ENCODE assay signal across 8 cellular contexts in genomic region chr16:4415538-4416199, GRCh38. TPM values are rescaled to one million over a fixed set of nuclear protein-coding genes. Genes with fewer than 3 reads are reported as not detected.
A peak's percentile ranks its signal among the peaks of the same experiment; 100 is the strongest.
DNase-seq lines count a peak whose midpoint lies in the region; ATAC-seq and TF ChIP-seq lines count a peak whose summit lies in the region.

No MANE protein-coding gene starts in this region.

- H3K27me3 Mint-ChIP-seq in activated CD8-positive, alpha-beta T cell treated with anti-CD3 and anti-CD28 coated beads for 36 hours = no peaks in the 10 kb centered on the region

- peaks cover 16% of the 10 kb centered on the region for H3K36me3 Mint-ChIP-seq in activated CD8-positive, alpha-beta T cell treated with anti-CD3 and anti-CD28 coated beads for 36 hours (ENCODE audit: low read depth)
- peaks cover 53% of the 10 kb centered on the region for H3K36me3 Mint-ChIP-seq in stimulated activated effector memory CD8-positive, alpha-beta T cell treated with anti-CD3 and anti-CD28 coated beads, Interleukin-12 subunit alpha, Interleukin-12 subunit beta, amount 100 ng/mL, for 72 hours

- H3K4me3 ChIP-seq in MG63 (peak overlapping the region; percentile 73), mesenchymal stem cell (ENCODE audit: insufficient read depth in 1 of 2, low read depth in 1 of 2, low read length in 2 of 2) (peak overlapping the region; percentile 83 to 95)

- peak overlapping the region; percentile 17 to 93 for H3K14ac ChIP-seq in mesenchymal stem cell (ENCODE audit: low read length in 2 of 2)

- peak overlapping the region; percentile 81 to 83 for H3K18ac ChIP-seq in mesenchymal stem cell (ENCODE audit: low read depth in 1 of 2, low read length in 2 of 2)

- peak overlapping the region; percentile 84 for H3K4me3 Mint-ChIP-seq in activated CD8-positive, alpha-beta T cell treated with anti-CD3 and anti-CD28 coated beads for 36 hours
- H3K4me3 Mint-ChIP-seq in stimulated activated effector memory CD8-positive, alpha-beta T cell treated with anti-CD3 and anti-CD28 coated beads, Interleukin-12 subunit alpha, Interleukin-12 subunit beta, amount 100 ng/mL, for 72 hours = peak overlapping the region; percentile 93

- TF ChIP-seq CTCF in activated CD8-positive, alpha-beta T cell treated with anti-CD3 and anti-CD28 coated beads for 36 hours (IDR thresholded peaks at IDR 0.05) = no peak

- peak overlapping the region; percentile 60 for H3K4me2 ChIP-seq in mesenchymal stem cell (ENCODE audit: low read length, poor library complexity, severe bottlenecking)

- POLR2A ChIA-PET in activated CD8-positive, alpha-beta T cell treated with anti-CD3 and anti-CD28 coated beads for 36 hours (lab: Charles Lee) = interaction anchor here (0.8 to 3.6 kb wide), 10 partner anchors 10 to 162 kb away, joined by 3 to 16 read pairs (median 4); partner anchors contain the start of genes DNAJA3 and TFAP4

- no peak overlapping the region for H2BK5ac ChIP-seq in mesenchymal stem cell (ENCODE audit: low read depth, low read length, poor library complexity, severe bottlenecking)

- peak; percentile 17 for ATAC-seq in activated CD8-positive, alpha-beta T cell treated with anti-CD3 and anti-CD28 coated beads for 36 hours
- ATAC-seq in stimulated activated effector memory CD8-positive, alpha-beta T cell treated with anti-CD3 and anti-CD28 coated beads, Interleukin-12 subunit alpha, Interleukin-12 subunit beta, amount 100 ng/mL, for 72 hours = peak; percentile 3
- no peak for ATAC-seq in GM21786 (IDR thresholded peaks at IDR 0.05; ENCODE audit: unreplicated experiment)

- H3K27ac Mint-ChIP-seq in activated CD8-positive, alpha-beta T cell treated with anti-CD3 and anti-CD28 coated beads for 36 hours = peak overlapping the region; percentile 90
- peak overlapping the region; percentile 91 for H3K27ac Mint-ChIP-seq in stimulated activated effector memory CD8-positive, alpha-beta T cell treated with anti-CD3 and anti-CD28 coated beads, Interleukin-12 subunit alpha, Interleukin-12 subunit beta, amount 100 ng/mL, for 72 hours

- H3K9me3 Mint-ChIP-seq in activated CD8-positive, alpha-beta T cell treated with anti-CD3 and anti-CD28 coated beads for 36 hours = no peaks in the 10 kb centered on the region
- no peaks in the 10 kb centered on the region for H3K9me3 Mint-ChIP-seq in stimulated activated effector memory CD8-positive, alpha-beta T cell treated with anti-CD3 and anti-CD28 coated beads, Interleukin-12 subunit alpha, Interleukin-12 subunit beta, amount 100 ng/mL, for 72 hours

- H3K9ac ChIP-seq in mesenchymal stem cell (ENCODE audit: low read length) = peak overlapping the region; percentile 85

- H3K36me3 ChIP-seq in MG63 = peaks cover 3% of the 10 kb centered on the region; the same call in 1 of the 2 replicates
- peaks cover 7 to 20% of the 10 kb centered on the region in 2 experiments for H3K36me3 ChIP-seq in mesenchymal stem cell (ENCODE audit: control insufficient read depth in 1 of 2, insufficient read depth in 2 of 2, low read depth in 1 of 2, low read length in 2 of 2)

- no peak overlapping the region for H3K27ac ChIP-seq in mesenchymal stem cell (ENCODE audit: low read length, poor library complexity, severe bottlenecking)

- CTCF ChIA-PET in activated CD8-positive, alpha-beta T cell treated with anti-CD3 and anti-CD28 coated beads for 36 hours (lab: Charles Lee) = interaction anchor here (0.6 to 9.9 kb wide), 5 partner anchors 13 to 208 kb away, joined by 3 to 87 read pairs (median 4); no protein-coding TSS in a partner anchor

- intact Hi-C loops in activated CD8-positive, alpha-beta T cell treated with anti-CD3 and anti-CD28 coated beads for 36 hours (cut with micrococcal nuclease) = loop anchor here (10.0 kb wide), 1 partner anchor 61 kb away; the partner anchor contains the start of gene PAM16

- peak; percentile 51 for DNase-seq in NK-92 treated with Interleukin-12 subunit alpha and Interleukin-12 subunit beta, amount 100 ng/mL, for 24 hours (lab: John Stamatoyannopoulos, UW)
- no peak for DNase-seq in NK-92 (lab: John Stamatoyannopoulos, UW; ENCODE audit: unreplicated experiment)
- peak; percentile 35 for DNase-seq in MG63
- DNase-seq in activated CD8-positive, alpha-beta T cell treated with anti-CD3 and anti-CD28 coated beads for 36 hours = peak; percentile 75
- DNase-seq in effector CD8-positive, alpha-beta T cell (lab: John Stamatoyannopoulos, UW) = peak; percentile 32
- DNase-seq in mesenchymal stem cell = no peak
- peak; percentile 43 to 85 for DNase-seq in stimulated activated effector memory CD8-positive, alpha-beta T cell treated with anti-CD3 and anti-CD28 coated beads, Interleukin-12 subunit alpha, Interleukin-12 subunit beta, amount 100 ng/mL, for 72 hours (ENCODE audit: low spot score in 2 of 2)

- H2BK12ac ChIP-seq in mesenchymal stem cell (ENCODE audit: low read length in 2 of 2) = peak overlapping the region in 1 of 2 experiments; percentile 43

- H3K4me1 Mint-ChIP-seq in activated CD8-positive, alpha-beta T cell treated with anti-CD3 and anti-CD28 coated beads for 36 hours (ENCODE audit: low read depth) = peaks cover 33% of the 10 kb centered on the region
- peaks cover 42% of the 10 kb centered on the region for H3K4me1 Mint-ChIP-seq in stimulated activated effector memory CD8-positive, alpha-beta T cell treated with anti-CD3 and anti-CD28 coated beads, Interleukin-12 subunit alpha, Interleukin-12 subunit beta, amount 100 ng/mL, for 72 hours

- peak overlapping the region; percentile 89 for H2BK15ac ChIP-seq in mesenchymal stem cell (ENCODE audit: low read depth, poor library complexity, severe bottlenecking)

- H4K8ac ChIP-seq in mesenchymal stem cell (ENCODE audit: low read length) = peak overlapping the region; percentile 55

- H3K23ac ChIP-seq in mesenchymal stem cell (ENCODE audit: low read length in 2 of 2) = no peak overlapping the region

- peak overlapping the region; percentile 52 for H2BK120ac ChIP-seq in mesenchymal stem cell (ENCODE audit: low read depth, low read length)

- H2AK5ac ChIP-seq in mesenchymal stem cell (ENCODE audit: low read length, severe bottlenecking) = no peak overlapping the region

- H3K27me3 ChIP-seq in MG63 (0 out of 2 replicates have a peak, but pooled peaks cover 4% of the 10 kb centered on the region), mesenchymal stem cell (ENCODE audit: control insufficient read depth in 1 of 2, insufficient read depth in 1 of 2, low read length in 2 of 2) (no peaks in the 10 kb centered on the region)

- no peak overlapping the region for H2AFZ ChIP-seq in mesenchymal stem cell (ENCODE audit: low read depth, low read length)

- H3K4me1 ChIP-seq in mesenchymal stem cell (ENCODE audit: control insufficient read depth, insufficient read depth, low read depth, low read length) = peaks cover 13% of the 10 kb centered on the region

- H3K4ac ChIP-seq in mesenchymal stem cell (ENCODE audit: low read depth in 1 of 2, low read length in 2 of 2) = peak overlapping the region; percentile 67 to 81

- WGBS in mesenchymal stem cell = 6% methylated on average over 38 of the region's 44 CpGs

- H3K79me1 ChIP-seq in mesenchymal stem cell (replicated peaks; ENCODE audit: low read length, poor library complexity, severe bottlenecking) = peaks cover 39% of the 10 kb centered on the region

- peak overlapping the region; percentile 82 for H4K91ac ChIP-seq in mesenchymal stem cell (ENCODE audit: low read length)

- no peaks in the 10 kb centered on the region for H3K9me3 ChIP-seq in MG63
- H3K9me3 ChIP-seq in mesenchymal stem cell (ENCODE audit: control insufficient read depth, low read length) = no peaks in the 10 kb centered on the region

RNA-seq across cellular contexts. Expression of gene CORO7, which starts 0.7 kb away (rescaled TPM):
- total RNA-seq in MG63 (2014; rRNA removed; shearing (Covaris generic); ENCODE audit: low replicate concordance) = 7.5 and 9.2 TPM in 2 replicates
- total RNA-seq in activated CD8-positive, alpha-beta T cell treated with anti-CD3 and anti-CD28 coated beads for 36 hours = 10 to 100 TPM; 73.3 to 76.6 TPM
- polyA plus RNA-seq in mesenchymal stem cell (2013, experiment 1 of 2) = 25.5 TPM
- 22.1 TPM for polyA plus RNA-seq in mesenchymal stem cell (2013, experiment 2 of 2)

RNA-seq across cellular contexts. Expression of gene DNAJA3, which starts 10.0 kb away (rescaled TPM):
- total RNA-seq in MG63 (2014; rRNA removed; shearing (Covaris generic); ENCODE audit: low replicate concordance) = 125 and 127 TPM in 2 replicates
- 100 to 1,000 TPM in 1 of 2 experiments, 10 to 100 TPM in 1; 86.8 to 101 TPM for total RNA-seq in activated CD8-positive, alpha-beta T cell treated with anti-CD3 and anti-CD28 coated beads for 36 hours
- 27.3 TPM for polyA plus RNA-seq in mesenchymal stem cell (2013, experiment 1 of 2)
- polyA plus RNA-seq in mesenchymal stem cell (2013, experiment 2 of 2) = 27.3 TPM

RNA-seq across cellular contexts. Expression of gene VASN, which starts 44.0 kb away (rescaled TPM):
- 55.7 and 68.7 TPM in 2 replicates for total RNA-seq in MG63 (2014; rRNA removed; shearing (Covaris generic); ENCODE audit: low replicate concordance)
- not detected for total RNA-seq in activated CD8-positive, alpha-beta T cell treated with anti-CD3 and anti-CD28 coated beads for 36 hours
- 127 TPM for polyA plus RNA-seq in mesenchymal stem cell (2013, experiment 1 of 2)
- polyA plus RNA-seq in mesenchymal stem cell (2013, experiment 2 of 2) = 127 TPM

RNA-seq across cellular contexts. Expression of gene NMRAL1, which starts 58.8 kb away (rescaled TPM):
- 19.6 and 47.3 TPM in 2 replicates for total RNA-seq in MG63 (2014; rRNA removed; shearing (Covaris generic); ENCODE audit: low replicate concordance)
- total RNA-seq in activated CD8-positive, alpha-beta T cell treated with anti-CD3 and anti-CD28 coated beads for 36 hours = 10 to 100 TPM; 45.3 to 53.6 TPM
- 47.8 TPM for polyA plus RNA-seq in mesenchymal stem cell (2013, experiment 1 of 2)
- 47.4 TPM for polyA plus RNA-seq in mesenchymal stem cell (2013, experiment 2 of 2)

Comparison
In these comparisons a context has a peak if more than half of its experiments do, and no peak if none do; other contexts are left out.
1. DNase-seq: peak in NK-92 treated with Interleukin-12 subunit alpha and Interleukin-12 subunit beta, amount 100 ng/mL, for 24 hours (single experiment), MG63 (single experiment), activated CD8-positive, alpha-beta T cell treated with anti-CD3 and anti-CD28 coated beads for 36 hours (single experiment), effector CD8-positive, alpha-beta T cell (single experiment) and stimulated activated effector memory CD8-positive, alpha-beta T cell treated with anti-CD3 and anti-CD28 coated beads, Interleukin-12 subunit alpha, Interleukin-12 subunit beta, amount 100 ng/mL, for 72 hours (2 of 2); none in NK-92 (single experiment) and mesenchymal stem cell (single experiment).
2. RNA of gene VASN, which starts 44.0 kb away (total RNA-seq): 55.7 to 68.7 TPM in MG63; not detected in activated CD8-positive, alpha-beta T cell treated with anti-CD3 and anti-CD28 coated beads for 36 hours; every median in the first group is over 10 times any median in the second.